8 cellular contexts compared by ENCODE assay signal in the genomic region with DNA sequence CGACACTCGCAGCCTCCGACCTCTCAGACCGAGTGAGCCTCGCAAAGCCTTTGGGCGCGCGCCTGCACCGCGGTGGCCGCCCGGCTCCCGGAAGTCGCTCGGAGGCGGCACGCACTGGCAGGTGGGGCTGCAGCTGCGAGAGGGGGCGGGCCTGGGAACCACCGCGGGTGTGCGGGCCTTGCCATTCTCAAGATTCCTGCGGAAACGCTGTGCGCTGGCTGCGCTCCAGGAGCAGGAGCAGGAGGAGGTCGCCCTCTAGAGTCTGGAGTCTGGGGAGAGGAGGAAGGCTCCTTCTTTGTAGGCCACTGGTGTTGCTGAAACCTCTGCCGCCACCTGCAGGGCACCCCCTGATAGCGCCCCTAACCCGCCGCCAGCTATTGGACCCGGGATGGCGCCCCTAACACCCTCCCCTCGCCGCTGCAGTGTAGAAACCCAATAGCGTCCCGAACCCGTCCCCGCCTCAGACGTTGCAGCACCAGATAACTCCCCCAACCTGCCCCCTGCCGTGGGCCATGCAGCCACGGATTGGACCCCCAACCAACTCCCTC.
A peak's percentile ranks its signal among the peaks of the same experiment; 100 is the strongest.
DNase-seq lines count a peak whose midpoint lies in the region; ATAC-seq, FAIRE-seq and TF ChIP-seq lines count a peak whose summit lies in the region.
"Not testable (repeated sequence)": the region's sequence is repeated elsewhere in the genome, so short reads cannot be mapped to it uniquely, and the experiment has no call there.

No MANE protein-coding gene starts in this region.

- WGBS in esophagus muscularis mucosa = 20% methylated on average over 1 of the region's 42 CpGs

- TF ChIP-seq CTCF in OCI-LY7 (conservative IDR thresholded peaks at IDR 0.05; ENCODE audit: low read length) (0 out of 2 replicates have a peak, but pooled peaks have one; percentile 18), esophagus muscularis mucosa (IDR thresholded peaks at IDR 0.05) (peak in 2 of 3 experiments; percentile 30 to 49)
- TF ChIP-seq CTCF in neural progenitor cell (IDR thresholded peaks at IDR 0.05) = not testable (repeated sequence)

- not testable (repeated sequence) for H3K9me3 Mint-ChIP-seq in activated T-cell treated with anti-CD3 and anti-CD28 coated beads, Interleukin-2, amount 50 U/mL, for 24 hours
- H3K9me3 Mint-ChIP-seq in neural progenitor cell = peaks cover 14% of the 10 kb centered on the region

- not testable (repeated sequence) for TF ChIP-seq EP300 in esophagus muscularis mucosa (IDR thresholded peaks at IDR 0.05)

- not testable (repeated sequence) for H3K27ac ChIP-seq in OCI-LY7 (ENCODE audit: low read depth, low read length, poor library complexity, severe bottlenecking); esophagus muscularis mucosa (replicated peaks in 1 of 4); neural progenitor cell

- not testable (repeated sequence) for H3K79me2 ChIP-seq in OCI-LY7 (ENCODE audit: insufficient read depth, low read depth, low read length); neural progenitor cell (ENCODE audit: low read depth)

- H3K4me2 ChIP-seq in OCI-LY7 (ENCODE audit: low read length); neural progenitor cell: not testable (repeated sequence)

- H3K27me3 Mint-ChIP-seq in activated T-cell treated with anti-CD3 and anti-CD28 coated beads, Interleukin-2, amount 50 U/mL, for 24 hours; neural progenitor cell (ENCODE audit: insufficient read depth, low read depth): not testable (repeated sequence)

- peak overlapping the region; percentile 61 for H3K27ac Mint-ChIP-seq in activated T-cell treated with anti-CD3 and anti-CD28 coated beads, Interleukin-2, amount 50 U/mL, for 24 hours
- H3K27ac Mint-ChIP-seq in neural progenitor cell = not testable (repeated sequence)

- not testable (repeated sequence) for H3K36me3 ChIP-seq in OCI-LY7 (ENCODE audit: insufficient read depth, low read length); esophagus muscularis mucosa; neural progenitor cell

- not testable (repeated sequence) for H3K4me1 ChIP-seq in OCI-LY7 (ENCODE audit: insufficient read depth, low read length, poor library complexity, severe bottlenecking); esophagus muscularis mucosa; neural progenitor cell

- not testable (repeated sequence) for BruUV-seq in OCI-LY7 (replicated peaks; lab: Mats Ljungman, UMichigan)

- not testable (repeated sequence) for H3F3A ChIP-seq in neural progenitor cell (ENCODE audit: low read depth)

- TF ChIP-seq POLR2A in esophagus muscularis mucosa (IDR thresholded peaks at IDR 0.05; ENCODE audit: low read depth) = not testable (repeated sequence)

- intact Hi-C loops in OCI-LY7 (cut with micrococcal nuclease; ENCODE audit: unreplicated experiment); esophagus muscularis mucosa (cut with DNase I): not testable (repeated sequence)

- DNase-seq in ELF-1 (ENCODE audit: low read depth, low spot score) (peak; percentile 95), HTR-8/SVneo (ENCODE audit: insufficient read length, low spot score) (peak; percentile 2), neural progenitor cell (ENCODE audit: low spot score) (peak; percentile 6)
- not testable (repeated sequence) for DNase-seq in OCI-LY7 (ENCODE audit: low spot score); esophagus muscularis mucosa (ENCODE audit: extremely low spot score)
- peak; percentile 81 for DNase-seq in activated T-cell treated with anti-CD3 and anti-CD28 coated beads, Interleukin-2, amount 50 U/mL, for 24 hours
- DNase-seq in stimulated activated naive CD4-positive, alpha-beta T cell treated with Interleukin-2 at 50 U/mL for 16 hours (lab: John Stamatoyannopoulos, UW) = peak; percentile 2

- H4K20me1 ChIP-seq in OCI-LY7 (ENCODE audit: insufficient read depth, low read length); neural progenitor cell (ENCODE audit: low read depth): not testable (repeated sequence)

- H3K4me1 Mint-ChIP-seq in activated T-cell treated with anti-CD3 and anti-CD28 coated beads, Interleukin-2, amount 50 U/mL, for 24 hours (ENCODE audit: low read depth); neural progenitor cell: not testable (repeated sequence)

- H3K9ac ChIP-seq in neural progenitor cell = not testable (repeated sequence)

- H3K36me3 Mint-ChIP-seq in activated T-cell treated with anti-CD3 and anti-CD28 coated beads, Interleukin-2, amount 50 U/mL, for 24 hours (ENCODE audit: low read depth); neural progenitor cell: not testable (repeated sequence)

- not testable (repeated sequence) for H3K9me3 ChIP-seq in OCI-LY7 (ENCODE audit: low read length); esophagus muscularis mucosa; neural progenitor cell (ENCODE audit: low read depth)

- FAIRE-seq in HTR-8/SVneo (lab: Jason Lieb, UNC) = not testable (repeated sequence)

- H3K4me3 Mint-ChIP-seq in activated T-cell treated with anti-CD3 and anti-CD28 coated beads, Interleukin-2, amount 50 U/mL, for 24 hours = peak overlapping the region; percentile 79
- peak overlapping the region; percentile 15 for H3K4me3 Mint-ChIP-seq in neural progenitor cell

- POLR2A ChIA-PET in OCI-LY7 (lab: Charles Lee) = not testable (repeated sequence)

- CTCF ChIA-PET in OCI-LY7 (lab: Charles Lee; ENCODE audit: unreplicated experiment) = not testable (repeated sequence)

- peaks cover 0 to 16% (median 0%) of the 10 kb centered on the region in 4 donors for H3K27me3 ChIP-seq in esophagus muscularis mucosa
- not testable (repeated sequence) for H3K27me3 ChIP-seq in neural progenitor cell

- not testable (repeated sequence) for H3K4me3 ChIP-seq in OCI-LY7 (ENCODE audit: low read depth, low read length, poor library complexity, severe bottlenecking); neural progenitor cell
- H3K4me3 ChIP-seq in esophagus muscularis mucosa = peak overlapping the region; percentile 40 to 54 (median 50)

- peak; percentile 94 for ATAC-seq in GM21619 (IDR thresholded peaks at IDR 0.05; ENCODE audit: unreplicated experiment)

- not testable (repeated sequence) for H2AFZ ChIP-seq in OCI-LY7 (ENCODE audit: low read length); neural progenitor cell (replicated peaks)

- not testable (repeated sequence) for H3K9me2 ChIP-seq in OCI-LY7 (ENCODE audit: insufficient read depth, low read length)
